ENCODE assay signal across 36 cellular contexts in the genomic region with DNA sequence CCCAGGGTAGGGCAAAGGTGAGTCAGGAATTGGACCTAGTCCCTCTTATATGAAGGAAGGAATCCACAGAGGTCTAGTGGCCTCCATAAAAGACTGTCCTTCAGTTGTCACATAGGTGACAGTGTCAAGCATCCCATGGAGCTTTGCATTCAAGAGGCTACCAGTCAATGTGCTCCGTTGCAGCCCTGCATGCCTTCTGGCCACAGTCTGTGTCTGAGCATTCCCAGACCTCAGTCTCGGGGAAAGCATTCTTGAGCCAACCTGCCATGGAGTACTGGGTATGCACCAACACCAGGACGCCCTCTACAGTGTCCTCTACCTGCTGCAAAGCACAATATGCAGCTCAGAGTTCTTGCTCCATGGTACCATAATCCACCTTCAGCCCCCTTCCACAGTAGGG. TPM values are rescaled to one million over a fixed set of nuclear protein-coding genes. Genes with fewer than 3 reads are reported as not detected.
"Had no signal": no experiment of that assay in that cellular context is flagged by ENCODE, and none has a peak within 500 bp of the region (broad histone marks: within the 10 kb centered on the region; RNA-seq: fewer than 3 reads in every experiment).

No MANE protein-coding gene starts in this region.

- H3K4me1 Mint-ChIP-seq: activated B cell treated with CpG ODN at 0.5 μM for 24 hours; activated CD4-positive, alpha-beta T cell treated with anti-CD3 and anti-CD28 coated beads, Interleukin-2, amount 10 ng/mL, durations not matched to agents 24 days and 14 days; activated naive CD4-positive, alpha-beta T cell treated with anti-CD3 and anti-CD28 coated beads, Interleukin-2, amount 10 ng/mL, durations not matched to agents 7 days and 5 days; activated naive CD4-positive, alpha-beta T cell treated with anti-CD3 and anti-CD28 coated beads, Interleukin-2, amount 50 U/mL, for 24 hours; activated naive CD8-positive, alpha-beta T cell treated with anti-CD3 and anti-CD28 coated beads, Interleukin-2, amount 10 ng/mL, durations not matched to agents 7 days and 5 days; activated naive CD8-positive, alpha-beta T cell treated with anti-CD3 and anti-CD28 coated beads, Interleukin-2, amount 50 U/mL, for 24 hours; brain; central memory CD8-positive, alpha-beta T cell had no signal

- H3K9me3 Mint-ChIP-seq: activated CD4-positive, alpha-beta memory T cell treated with anti-CD3 and anti-CD28 coated beads for 36 hours; activated CD4-positive, alpha-beta T cell treated with anti-CD3 and anti-CD28 coated beads, Interleukin-2, amount 10 ng/mL, durations not matched to agents 24 days and 14 days; activated CD8-positive, alpha-beta T cell treated with anti-CD3 and anti-CD28 coated beads for 36 hours; activated naive CD4-positive, alpha-beta T cell treated with anti-CD3 and anti-CD28 coated beads, Interleukin-2, amount 10 ng/mL, durations not matched to agents 7 days and 5 days; activated naive CD8-positive, alpha-beta T cell treated with anti-CD3 and anti-CD28 coated beads, Interleukin-2, amount 10 ng/mL, durations not matched to agents 7 days and 5 days; activated naive CD8-positive, alpha-beta T cell treated with anti-CD3 and anti-CD28 coated beads, Interleukin-2, amount 50 U/mL, for 24 hours; activated T-cell treated with anti-CD3 and anti-CD28 coated beads, Interleukin-2, amount 50 U/mL, for 24 hours; activated T-helper 2 cell treated with anti-CD3 and anti-CD28 coated beads, Interferon-gamma antibody, Interleukin-2, Interleukin-4, amounts not matched to agents 10 μg/mL and 5 μg/mL and 100 μg/mL, durations not matched to agents 14 hours and 24 hours and 36 hours; brain; T-helper 1 cell treated with Interleukin-12 subunit alpha and Interleukin-12 subunit beta and Interleukin-4 antibody, amounts not matched to agents 30 μg/mL and 1 μg/mL, for 36 hours; T-helper 2 cell treated with Interferon-gamma antibody and Interleukin-4, amounts not matched to agents 5 μg/mL and 100 μg/mL, for 36 hours had no signal

- H3K27ac ChIP-seq: ascending aorta, cardiac muscle cell, VCaP had no signal

- H3K27me3 ChIP-seq: ascending aorta, cardiac muscle cell had no signal

- H3K9me3 ChIP-seq: ascending aorta had no signal

- DNase-seq: activated B cell treated with CpG ODN at 0.5 μM for 24 hours; activated CD4-positive, alpha-beta memory T cell treated with anti-CD3 and anti-CD28 coated beads for 36 hours; activated CD4-positive, alpha-beta T cell treated with anti-CD3 and anti-CD28 coated beads for 4 hours; activated CD4-positive, alpha-beta T cell treated with anti-CD3 and anti-CD28 coated beads, Interleukin-2, amount 10 ng/mL, durations not matched to agents 24 days and 14 days; activated CD4-positive, alpha-beta T cell treated with anti-CD3 and anti-CD28 coated beads, Interleukin-2, amount 50 U/mL, for 1 hour; activated CD4-positive, alpha-beta T cell treated with anti-CD3 and anti-CD28 coated beads, Interleukin-2, amount 50 U/mL, for 4 hours; activated CD4-positive, CD25-positive, alpha-beta regulatory T cell treated with anti-CD3 and anti-CD28 coated beads, Interleukin-2, amount 50 U/mL, for 72 hours; activated CD8-positive, alpha-beta memory T cell treated with anti-CD3 and anti-CD28 coated beads, Interleukin-2, amount 50 U/mL, for 4 hours; activated CD8-positive, alpha-beta T cell treated with anti-CD3 and anti-CD28 coated beads for 36 hours; activated effector memory CD4-positive, alpha-beta T cell treated with Interleukin-2 at 50 U/mL for 16 hours; activated gamma-delta T cell; activated naive CD4-positive, alpha-beta T cell treated with anti-CD3 and anti-CD28 coated beads, Interleukin-2, amount 10 ng/mL, durations not matched to agents 7 days and 5 days; activated naive CD4-positive, alpha-beta T cell treated with Interleukin-2 at 50 U/mL for 16 hours; activated naive CD8-positive, alpha-beta T cell treated with anti-CD3 and anti-CD28 coated beads, Interleukin-2, amount 10 ng/mL, durations not matched to agents 7 days and 5 days; activated naive CD8-positive, alpha-beta T cell treated with anti-CD3 and anti-CD28 coated beads, Interleukin-2, amount 50 U/mL, for 24 hours; activated T-cell treated with anti-CD3 and anti-CD28 coated beads, Interleukin-2, amount 50 U/mL, for 24 hours; activated T-cell treated with anti-CD3 and anti-CD28 coated beads, Interleukin-2, amount 50 U/mL, for 48 hours; amygdala; anterior cingulate cortex; caudate nucleus; cerebellar nuclear complex; T-helper 1 cell; T-helper 2 cell; T-helper 9 cell had no signal

- H3K4me3 Mint-ChIP-seq: activated B cell treated with CpG ODN at 0.5 μM for 24 hours; activated CD4-positive, alpha-beta memory T cell treated with anti-CD3 and anti-CD28 coated beads for 36 hours; activated CD4-positive, alpha-beta T cell treated with anti-CD3 and anti-CD28 coated beads, Interleukin-2, amount 10 ng/mL, durations not matched to agents 24 days and 14 days; activated CD8-positive, alpha-beta T cell treated with anti-CD3 and anti-CD28 coated beads for 36 hours; activated naive CD4-positive, alpha-beta T cell treated with anti-CD3 and anti-CD28 coated beads, Interleukin-2, amount 10 ng/mL, durations not matched to agents 7 days and 5 days; activated naive CD4-positive, alpha-beta T cell treated with anti-CD3 and anti-CD28 coated beads, Interleukin-2, amount 50 U/mL, for 24 hours; activated naive CD8-positive, alpha-beta T cell; activated naive CD8-positive, alpha-beta T cell treated with anti-CD3 and anti-CD28 coated beads, Interleukin-2, amount 10 ng/mL, durations not matched to agents 7 days and 5 days; activated naive CD8-positive, alpha-beta T cell treated with anti-CD3 and anti-CD28 coated beads, Interleukin-2, amount 50 U/mL, for 24 hours; activated T-cell treated with anti-CD3 and anti-CD28 coated beads, Interleukin-2, amount 50 U/mL, for 24 hours; brain; central memory CD8-positive, alpha-beta T cell; T-helper 1 cell treated with Interleukin-12 subunit alpha and Interleukin-12 subunit beta and Interleukin-4 antibody, amounts not matched to agents 30 μg/mL and 1 μg/mL, for 36 hours; T-helper 2 cell treated with Interferon-gamma antibody and Interleukin-4, amounts not matched to agents 5 μg/mL and 100 μg/mL, for 36 hours had no signal

- H3K27ac Mint-ChIP-seq: activated B cell treated with CpG ODN at 0.5 μM for 24 hours; activated CD4-positive, alpha-beta memory T cell treated with anti-CD3 and anti-CD28 coated beads for 36 hours; activated CD4-positive, alpha-beta T cell treated with anti-CD3 and anti-CD28 coated beads, Interleukin-2, amount 10 ng/mL, durations not matched to agents 24 days and 14 days; activated CD8-positive, alpha-beta T cell treated with anti-CD3 and anti-CD28 coated beads for 36 hours; activated naive CD4-positive, alpha-beta T cell treated with anti-CD3 and anti-CD28 coated beads, Interleukin-2, amount 10 ng/mL, durations not matched to agents 7 days and 5 days; activated naive CD4-positive, alpha-beta T cell treated with anti-CD3 and anti-CD28 coated beads, Interleukin-2, amount 50 U/mL, for 24 hours; activated naive CD8-positive, alpha-beta T cell; activated naive CD8-positive, alpha-beta T cell treated with anti-CD3 and anti-CD28 coated beads, Interleukin-2, amount 10 ng/mL, durations not matched to agents 7 days and 5 days; activated naive CD8-positive, alpha-beta T cell treated with anti-CD3 and anti-CD28 coated beads, Interleukin-2, amount 50 U/mL, for 24 hours; activated T-cell treated with anti-CD3 and anti-CD28 coated beads, Interleukin-2, amount 50 U/mL, for 24 hours; activated T-helper 2 cell treated with anti-CD3 and anti-CD28 coated beads, Interferon-gamma antibody, Interleukin-2, Interleukin-4, amounts not matched to agents 10 μg/mL and 5 μg/mL and 100 μg/mL, durations not matched to agents 14 hours and 24 hours and 36 hours; brain; T-helper 1 cell treated with Interleukin-12 subunit alpha and Interleukin-12 subunit beta and Interleukin-4 antibody, amounts not matched to agents 30 μg/mL and 1 μg/mL, for 36 hours; T-helper 2 cell treated with Interferon-gamma antibody and Interleukin-4, amounts not matched to agents 5 μg/mL and 100 μg/mL, for 36 hours had no signal

- H3K27me3 Mint-ChIP-seq: activated B cell treated with CpG ODN at 0.5 μM for 24 hours; activated CD4-positive, alpha-beta memory T cell treated with anti-CD3 and anti-CD28 coated beads for 36 hours; activated CD4-positive, alpha-beta T cell treated with anti-CD3 and anti-CD28 coated beads, Interleukin-2, amount 10 ng/mL, durations not matched to agents 24 days and 14 days; activated CD8-positive, alpha-beta T cell treated with anti-CD3 and anti-CD28 coated beads for 36 hours; activated naive CD4-positive, alpha-beta T cell treated with anti-CD3 and anti-CD28 coated beads, Interleukin-2, amount 10 ng/mL, durations not matched to agents 7 days and 5 days; activated naive CD4-positive, alpha-beta T cell treated with anti-CD3 and anti-CD28 coated beads, Interleukin-2, amount 50 U/mL, for 24 hours; activated naive CD8-positive, alpha-beta T cell; activated naive CD8-positive, alpha-beta T cell treated with anti-CD3 and anti-CD28 coated beads, Interleukin-2, amount 10 ng/mL, durations not matched to agents 7 days and 5 days; activated naive CD8-positive, alpha-beta T cell treated with anti-CD3 and anti-CD28 coated beads, Interleukin-2, amount 50 U/mL, for 24 hours; activated T-cell treated with anti-CD3 and anti-CD28 coated beads, Interleukin-2, amount 50 U/mL, for 24 hours; central memory CD8-positive, alpha-beta T cell had no signal

- ATAC-seq: activated CD8-positive, alpha-beta T cell treated with anti-CD3 and anti-CD28 coated beads for 36 hours; activated naive CD8-positive, alpha-beta T cell treated with anti-CD3 and anti-CD28 coated beads, Interleukin-2, amount 50 U/mL, for 24 hours had no signal

- H3K4me3 ChIP-seq: ascending aorta, cardiac muscle cell had no signal

- H3K36me3 Mint-ChIP-seq: activated CD4-positive, alpha-beta memory T cell treated with anti-CD3 and anti-CD28 coated beads for 36 hours; activated naive CD4-positive, alpha-beta T cell treated with anti-CD3 and anti-CD28 coated beads, Interleukin-2, amount 10 ng/mL, durations not matched to agents 7 days and 5 days; activated naive CD4-positive, alpha-beta T cell treated with anti-CD3 and anti-CD28 coated beads, Interleukin-2, amount 50 U/mL, for 24 hours; activated naive CD8-positive, alpha-beta T cell; activated naive CD8-positive, alpha-beta T cell treated with anti-CD3 and anti-CD28 coated beads, Interleukin-2, amount 10 ng/mL, durations not matched to agents 7 days and 5 days; brain had no signal

- H3K4me1 ChIP-seq: ascending aorta had no signal

- H3K36me3 ChIP-seq: ascending aorta, cardiac muscle cell had no signal

- FAIRE-seq: TTC549 had no signal

RNA-seq across cellular contexts. Expression of a gene that starts 46.7 kb away (rescaled TPM):
- total RNA-seq: activated B cell treated with CpG ODN at 0.5 μM for 24 hours; activated CD4-positive, alpha-beta memory T cell treated with anti-CD3 and anti-CD28 coated beads for 36 hours; activated CD4-positive, alpha-beta T cell treated with anti-CD3 and anti-CD28 coated beads, Interleukin-2, amount 10 ng/mL, durations not matched to agents 24 days and 14 days; activated CD8-positive, alpha-beta memory T cell treated with anti-CD3 and anti-CD28 coated beads for 36 hours; activated CD8-positive, alpha-beta T cell treated with anti-CD3 and anti-CD28 coated beads for 36 hours; activated naive CD8-positive, alpha-beta T cell treated with anti-CD3 and anti-CD28 coated beads, Interleukin-2, amount 10 ng/mL, durations not matched to agents 7 days and 5 days; activated T-helper 2 cell treated with anti-CD3 and anti-CD28 coated beads, Interferon-gamma antibody, Interleukin-2, Interleukin-4, amounts not matched to agents 10 μg/mL and 5 μg/mL and 100 μg/mL, durations not matched to agents 14 hours and 24 hours and 36 hours had no signal
